ENCODE assay signal across 8 cellular contexts in genomic region chr14:21902561-21903199, GRCh38.
DNase-seq lines count a peak whose midpoint lies in the region; ATAC-seq, FAIRE-seq and TF ChIP-seq lines count a peak whose summit lies in the region.
"Had no signal": no experiment of that assay in that cellular context is flagged by ENCODE, and none has a peak within 500 bp of the region (broad histone marks: within the 10 kb centered on the region; RNA-seq: fewer than 3 reads in every experiment).

No MANE protein-coding gene starts in this region.

- no peak overlapping the region for H3K27ac Mint-ChIP-seq in T-helper 1 cell treated with Interleukin-12 subunit alpha and Interleukin-12 subunit beta and Interleukin-4 antibody, amounts not matched to agents 30 μg/mL and 1 μg/mL, for 36 hours

- DNase-seq in GM19239 (ENCODE audit: insufficient read length, low spot score) (no peak), choroid plexus epithelial cell (ENCODE audit: low read depth) (peak; percentile 9), sigmoid colon (no peak), SKM-1 treated with dmso at 0.1 percent for 144 hours (lab: John Stamatoyannopoulos, UW; ENCODE audit: unreplicated experiment) (no peak), middle frontal gyrus (ENCODE audit: extremely low spot score, low spot score) (no peak)

- H3K36me3 ChIP-seq in sigmoid colon, result no peaks in the 10 kb centered on the region

- peak overlapping the region in 3 of 4 donors; percentile 17 to 50 (median 28) for H3K27ac ChIP-seq in sigmoid colon

- H3K4me3 ChIP-seq in choroid plexus epithelial cell (ENCODE audit: low read depth, low read length) (no peak overlapping the region), sigmoid colon (no peak overlapping the region)
- H3K4me3 ChIP-seq: K562 had no signal

- no peaks in the 10 kb centered on the region for H3K9me3 ChIP-seq in sigmoid colon

- H3K27me3 Mint-ChIP-seq in T-helper 1 cell treated with Interleukin-12 subunit alpha and Interleukin-12 subunit beta and Interleukin-4 antibody, amounts not matched to agents 30 μg/mL and 1 μg/mL, for 36 hours (ENCODE audit: low read depth), result peaks cover 5% of the 10 kb centered on the region

- H3K4me1 ChIP-seq in sigmoid colon, result peaks cover 0 to 4% (median 0%) of the 10 kb centered on the region in 4 donors

- H3K4me1 Mint-ChIP-seq in T-helper 1 cell treated with Interleukin-12 subunit alpha and Interleukin-12 subunit beta and Interleukin-4 antibody, amounts not matched to agents 30 μg/mL and 1 μg/mL, for 36 hours (ENCODE audit: low read depth), result peaks cover 10% of the 10 kb centered on the region

- no peak for ATAC-seq in GM21825 (IDR thresholded peaks at IDR 0.05; ENCODE audit: unreplicated experiment)
- ATAC-seq: K562 had no signal

- H3K9me3 Mint-ChIP-seq in T-helper 1 cell treated with Interleukin-12 subunit alpha and Interleukin-12 subunit beta and Interleukin-4 antibody, amounts not matched to agents 30 μg/mL and 1 μg/mL, for 36 hours, result no peaks in the 10 kb centered on the region

- TF ChIP-seq CTCF in choroid plexus epithelial cell (conservative IDR thresholded peaks at IDR 0.05; ENCODE audit: low read depth, low read length) (peak; percentile 47), sigmoid colon (IDR thresholded peaks at IDR 0.05) (no peak)

- H3K36me3 Mint-ChIP-seq in T-helper 1 cell treated with Interleukin-12 subunit alpha and Interleukin-12 subunit beta and Interleukin-4 antibody, amounts not matched to agents 30 μg/mL and 1 μg/mL, for 36 hours (ENCODE audit: low read depth), result no peaks in the 10 kb centered on the region

- H3K27me3 ChIP-seq in sigmoid colon, result no peaks in the 10 kb centered on the region

- no peak for TF ChIP-seq EP300 in sigmoid colon (IDR thresholded peaks at IDR 0.05)

- peak; percentile 18 for FAIRE-seq in GM19239 (lab: Jason Lieb, UNC)
- FAIRE-seq: K562 had no signal

- peak overlapping the region; percentile 60 for H3K4me3 Mint-ChIP-seq in T-helper 1 cell treated with Interleukin-12 subunit alpha and Interleukin-12 subunit beta and Interleukin-4 antibody, amounts not matched to agents 30 μg/mL and 1 μg/mL, for 36 hours

- 47 to 75% methylated on average over 4 of the region's 4 CpGs for WGBS in sigmoid colon, 2 donors

- intact Hi-C loops in sigmoid colon (cut with DNase I), result no loop called here

- TF ChIP-seq POLR2A in sigmoid colon (IDR thresholded peaks at IDR 0.05), result no peak
